8 cellular contexts compared by ENCODE assay signal in the genomic region with DNA sequence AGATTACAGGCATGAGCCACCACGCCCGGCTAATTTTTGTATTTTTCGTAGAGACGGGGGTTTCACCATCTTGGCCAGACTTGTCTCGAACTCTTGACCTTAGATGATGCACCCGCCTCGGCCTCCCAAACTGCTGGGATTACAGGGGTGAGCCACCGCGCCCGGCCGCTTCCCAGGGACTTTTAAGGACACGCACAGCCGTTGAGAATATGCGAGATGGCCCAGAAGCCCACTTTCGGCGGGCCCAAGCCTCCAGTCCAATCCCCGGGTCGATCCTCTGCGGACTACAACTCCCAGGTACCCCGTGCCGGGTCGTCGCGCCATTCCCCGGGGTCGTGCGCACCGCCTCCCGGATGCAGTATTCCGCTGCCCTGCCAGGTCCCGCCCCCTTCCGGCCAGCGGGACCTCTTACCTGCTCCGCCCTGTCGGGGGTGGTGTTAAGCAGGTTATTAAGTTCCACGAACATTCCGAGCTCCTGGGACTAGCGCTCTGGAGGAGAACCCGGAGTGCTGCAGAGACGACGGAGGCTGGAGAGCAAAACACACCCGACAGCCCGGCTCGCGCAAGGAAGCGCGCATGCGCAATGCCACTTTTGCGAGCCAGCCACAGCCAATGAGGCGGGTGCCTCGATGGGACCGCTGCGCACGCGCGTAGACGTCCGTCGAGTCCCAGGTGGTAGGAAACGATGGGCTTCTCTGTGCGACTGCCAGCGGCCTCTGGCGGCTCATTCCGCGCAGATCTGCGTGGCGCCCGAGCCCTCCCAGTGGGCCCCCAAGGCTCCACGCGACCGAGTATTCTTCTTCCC.
DNase-seq lines count a peak whose midpoint lies in the region; ATAC-seq lines count a peak whose summit lies in the region.

TSS of gene ELP6 (minus strand) at position 588 of the 805 bp plus-strand sequence. CDS start at position 466, 122 bp downstream.

- DNase-seq in Ammon's horn (ENCODE audit: low spot score) (peak; percentile 97), NCI-H446 treated with DMSO at 0.1 percent for 48 hours (lab: John Stamatoyannopoulos, UW) (peak; percentile 85), cerebellar cortex (ENCODE audit: low spot score) (peak; percentile 96), islet precursor cell (peak; percentile 99)
- peak; percentile 89 to 97 (median 96) for DNase-seq in stimulated activated CD4-positive, alpha-beta T cell treated with anti-CD3 and anti-CD28 coated beads, Interleukin-12 subunit alpha, Interleukin-12 subunit beta, amount 100 ng/mL, for 48 hours (ENCODE audit: low read depth in 2 of 3, low spot score in 1 of 3)

- ATAC-seq in GM19043 (IDR thresholded peaks at IDR 0.05; ENCODE audit: low read depth, unreplicated experiment) (peak; percentile 93), HG03378 (IDR thresholded peaks at IDR 0.05; ENCODE audit: unreplicated experiment) (peak; percentile 77)
- ATAC-seq in activated CD4-positive, CD25-positive, alpha-beta regulatory T cell treated with anti-CD3 and anti-CD28 coated beads, Interleukin-2, amount 50 U/mL, for 24 hours = peak; percentile 97 to 98

Comparison
In these comparisons a context has a peak if more than half of its experiments do, and no peak if none do; other contexts are left out.
1. Peak in every context shown above with its lines: DNase-seq and ATAC-seq.